Comparison of ENCODE assay signal across 18 cellular contexts in the genomic region with DNA sequence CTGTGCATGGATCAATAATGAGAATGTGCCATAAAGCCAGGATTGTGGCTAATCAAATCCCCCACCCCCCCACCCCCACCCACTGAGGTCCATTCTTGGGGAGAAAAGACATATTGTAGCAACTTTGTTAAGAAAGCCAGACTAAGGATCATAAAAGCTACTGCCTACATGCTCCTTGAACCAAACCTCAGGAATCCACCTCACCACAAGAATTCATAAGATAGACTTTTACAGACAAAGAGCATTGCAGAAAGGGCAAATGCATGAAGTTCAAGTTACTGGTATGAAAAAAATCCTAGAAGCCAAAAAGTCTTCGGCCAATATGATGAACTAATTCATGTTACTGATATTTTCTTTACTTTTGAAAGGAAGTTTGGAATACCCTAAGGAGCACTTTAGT.
DNase-seq lines count a peak whose midpoint lies in the region; ATAC-seq and TF ChIP-seq lines count a peak whose summit lies in the region.
"Had no signal": no experiment of that assay in that cellular context is flagged by ENCODE, and none has a peak within 500 bp of the region (broad histone marks: within the 10 kb centered on the region; RNA-seq: fewer than 3 reads in every experiment).

No MANE protein-coding gene starts in this region.

- H3K4me1 Mint-ChIP-seq in activated CD4-positive, alpha-beta T cell treated with anti-CD3 and anti-CD28 coated beads for 36 hours = no peaks in the 10 kb centered on the region
- H3K4me1 Mint-ChIP-seq: activated CD4-positive, alpha-beta memory T cell treated with anti-CD3 and anti-CD28 coated beads, Interleukin-2, amount 10 ng/mL, durations not matched to agents 7 days and 5 days; stimulated activated memory B cell treated with anti-CD40 and anti-IgM and Interleukin-4, amounts not matched to agents 10 μg/mL and 1 μg/mL and 100 μg/mL, for 72 hours had no signal

- TF ChIP-seq CTCF in AG04450 (IDR thresholded peaks at IDR 0.05; ENCODE audit: low read depth, low read length) = no peak
- no peak for TF ChIP-seq CTCF in cardiac fibroblast (IDR thresholded peaks at IDR 0.05; ENCODE audit: low read depth, low read length)

- intact Hi-C loops in activated CD4-positive, alpha-beta T cell treated with anti-CD3 and anti-CD28 coated beads for 36 hours (cut with DNase I, micrococcal nuclease) = no loop called here

- no peaks in the 10 kb centered on the region for H3K36me3 Mint-ChIP-seq in activated CD4-positive, alpha-beta T cell treated with anti-CD3 and anti-CD28 coated beads for 36 hours (ENCODE audit: low read depth)
- H3K36me3 Mint-ChIP-seq: stimulated activated memory B cell treated with anti-CD40 and anti-IgM and Interleukin-4, amounts not matched to agents 10 μg/mL and 1 μg/mL and 100 μg/mL, for 72 hours had no signal

- H3K27me3 Mint-ChIP-seq in activated CD4-positive, alpha-beta T cell treated with anti-CD3 and anti-CD28 coated beads for 36 hours = peaks cover 4% of the 10 kb centered on the region
- H3K27me3 Mint-ChIP-seq: stimulated activated memory B cell treated with anti-CD40 and anti-IgM and Interleukin-4, amounts not matched to agents 10 μg/mL and 1 μg/mL and 100 μg/mL, for 72 hours had no signal

- no peaks in the 10 kb centered on the region for H3K9me3 ChIP-seq in AG04450 (ENCODE audit: control insufficient read depth, insufficient read depth, low read length)
- H3K9me3 ChIP-seq: mucosa of descending colon, SJSA1 had no signal

- POLR2A ChIA-PET in AG04450 (lab: Yijun Ruan, JAX) = interaction anchor here (0.7 kb wide), 1 partner anchor 56 kb away, joined by 3 read pairs; no protein-coding TSS in a partner anchor
- POLR2A ChIA-PET in activated CD4-positive, alpha-beta T cell treated with anti-CD3 and anti-CD28 coated beads for 36 hours (lab: Charles Lee) = no interaction called here

- H3K4me3 Mint-ChIP-seq in activated CD4-positive, alpha-beta T cell treated with anti-CD3 and anti-CD28 coated beads for 36 hours = no peak overlapping the region
- H3K4me3 Mint-ChIP-seq: activated CD4-positive, alpha-beta memory T cell treated with anti-CD3 and anti-CD28 coated beads, Interleukin-2, amount 10 ng/mL, durations not matched to agents 7 days and 5 days; activated T-cell treated with anti-CD3 and anti-CD28 coated beads, Interleukin-2, amount 50 U/mL, for 72 hours; stimulated activated memory B cell treated with anti-CD40 and anti-IgM and Interleukin-4, amounts not matched to agents 10 μg/mL and 1 μg/mL and 100 μg/mL, for 72 hours had no signal

- CTCF ChIA-PET in AG04450 (lab: Charles Lee) = interaction anchor here (0.6 to 0.7 kb wide), 2 partner anchors 9 to 190 kb away, joined by 3 to 4 read pairs; no protein-coding TSS in a partner anchor
- CTCF ChIA-PET in activated CD4-positive, alpha-beta T cell treated with anti-CD3 and anti-CD28 coated beads for 36 hours (lab: Charles Lee) = interaction anchor here (0.7 kb wide), 1 partner anchor 10 kb away, joined by 3 read pairs; no protein-coding TSS in a partner anchor

- no peak overlapping the region for H3K27ac ChIP-seq in AG04450 (ENCODE audit: low read depth, low read length)
- H3K27ac ChIP-seq: SJSA1 had no signal

- DNase-seq in AG04450 (ENCODE audit: low read depth, low spot score) (peak; percentile 11), HS-27A (ENCODE audit: low read depth) (peak; percentile 15), cardiac fibroblast (ENCODE audit: low read depth in 2 of 2) (peak; percentile 44 to 62), kidney tubule cell (ENCODE audit: low spot score) (peak; percentile 40), T-helper 9 cell (no peak), HCEC 1CT (no peak)
- no peak for DNase-seq in activated CD4-positive, alpha-beta T cell treated with anti-CD3 and anti-CD28 coated beads for 36 hours
- DNase-seq: activated CD4-positive, alpha-beta memory T cell treated with anti-CD3 and anti-CD28 coated beads, Interleukin-2, amount 10 ng/mL, durations not matched to agents 7 days and 5 days; activated T-cell treated with anti-CD3 and anti-CD28 coated beads, Interleukin-2, amount 50 U/mL, for 72 hours; AML-193; DMS 273 treated with DMSO at 0.1 percent for 48 hours; NCI-H187; NCI-H510A treated with DMSO at 0.1 percent for 48 hours; small intestine had no signal

- no peak for ATAC-seq in HG02642 (IDR thresholded peaks at IDR 0.05; ENCODE audit: poor library complexity, unreplicated experiment)
- ATAC-seq in activated CD4-positive, alpha-beta T cell treated with anti-CD3 and anti-CD28 coated beads for 36 hours = no peak
- ATAC-seq: activated T-cell treated with anti-CD3 and anti-CD28 coated beads, Interleukin-2, amount 50 U/mL, for 72 hours; stimulated activated memory B cell treated with anti-CD40 and anti-IgM and Interleukin-4, amounts not matched to agents 10 μg/mL and 1 μg/mL and 100 μg/mL, for 72 hours had no signal

- no peaks in the 10 kb centered on the region for H3K9me3 Mint-ChIP-seq in activated CD4-positive, alpha-beta T cell treated with anti-CD3 and anti-CD28 coated beads for 36 hours (ENCODE audit: low read depth)
- H3K9me3 Mint-ChIP-seq: activated CD4-positive, alpha-beta memory T cell treated with anti-CD3 and anti-CD28 coated beads, Interleukin-2, amount 10 ng/mL, durations not matched to agents 7 days and 5 days; activated T-cell treated with anti-CD3 and anti-CD28 coated beads, Interleukin-2, amount 50 U/mL, for 72 hours had no signal

- H3K4me3 ChIP-seq in AG04450 (ENCODE audit: low read depth, low read length) (no peak overlapping the region), cardiac fibroblast (replicated peaks in 1 of 2; ENCODE audit: low read depth in 2 of 2, low read length in 2 of 2) (no peak overlapping the region)
- H3K4me3 ChIP-seq: mucosa of descending colon, SJSA1 had no signal

- H3K27me3 ChIP-seq in AG04450 (ENCODE audit: control insufficient read depth, insufficient read depth, low read length) = peaks cover 6% of the 10 kb centered on the region
- H3K27me3 ChIP-seq: SJSA1 had no signal

- no peak overlapping the region for H3K27ac Mint-ChIP-seq in activated CD4-positive, alpha-beta T cell treated with anti-CD3 and anti-CD28 coated beads for 36 hours
- H3K27ac Mint-ChIP-seq: activated CD4-positive, alpha-beta memory T cell treated with anti-CD3 and anti-CD28 coated beads, Interleukin-2, amount 10 ng/mL, durations not matched to agents 7 days and 5 days; activated T-cell treated with anti-CD3 and anti-CD28 coated beads, Interleukin-2, amount 50 U/mL, for 72 hours; stimulated activated memory B cell treated with anti-CD40 and anti-IgM and Interleukin-4, amounts not matched to agents 10 μg/mL and 1 μg/mL and 100 μg/mL, for 72 hours had no signal

Comparison
In these comparisons a context has a peak if more than half of its experiments do, and no peak if none do; other contexts are left out.
1. DNase-seq: peak in AG04450 (single experiment), HS-27A (single experiment), cardiac fibroblast (2 of 2) and kidney tubule cell (single experiment); none in T-helper 9 cell (single experiment), activated CD4-positive, alpha-beta T cell treated with anti-CD3 and anti-CD28 coated beads for 36 hours (single experiment) and HCEC 1CT (single experiment).